ENCODE assay signal across 25 cellular contexts in the genomic region with DNA sequence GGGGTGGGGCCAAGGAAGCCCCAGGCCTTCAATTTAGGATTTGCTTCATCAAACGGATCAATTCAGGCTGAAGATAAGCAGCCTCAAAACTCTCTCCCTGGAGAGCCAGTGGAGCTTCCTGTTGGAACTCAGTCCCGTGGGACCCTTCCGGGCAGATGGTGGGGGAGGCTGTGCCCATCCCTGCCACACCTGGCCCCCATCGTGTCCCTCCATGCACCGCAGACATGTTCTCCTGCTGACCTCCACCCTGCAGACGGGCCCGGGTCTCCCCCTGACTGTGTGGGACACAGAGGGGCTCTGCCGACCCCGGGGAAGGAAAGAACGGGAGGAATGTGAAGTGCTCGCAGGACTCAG.
A peak's percentile ranks its signal among the peaks of the same experiment; 100 is the strongest.
DNase-seq lines count a peak whose midpoint lies in the region; ATAC-seq and TF ChIP-seq lines count a peak whose summit lies in the region.
"Had no signal": no experiment of that assay in that cellular context is flagged by ENCODE, and none has a peak within 500 bp of the region (broad histone marks: within the 10 kb centered on the region; RNA-seq: fewer than 3 reads in every experiment).

No MANE protein-coding gene starts in this region.

- H3K27me3 ChIP-seq in left ventricle myocardium inferior (ENCODE audit: low read depth): peaks cover 34% of the 10 kb centered on the region
- H3K27me3 ChIP-seq in spleen (replicated peaks in 1 of 7): peaks cover 0 to 12% (median 0%) of the 10 kb centered on the region in 7 donors
- no peaks in the 10 kb centered on the region for H3K27me3 ChIP-seq in CD4-positive, alpha-beta memory T cell (ENCODE audit: insufficient read depth, low read length)
- H3K27me3 ChIP-seq: SJSA1 had no signal

- TF ChIP-seq POLR2A in spleen (IDR thresholded peaks at IDR 0.05): no peak

- H3K4me3 Mint-ChIP-seq in CD4-positive, alpha-beta memory T cell: no peak overlapping the region
- H3K4me3 Mint-ChIP-seq in activated CD8-positive, alpha-beta T cell treated with anti-CD3 and anti-CD28 coated beads, Interleukin-2, amount 10 ng/mL, durations not matched to agents 7 days and 5 days: no peak overlapping the region
- H3K4me3 Mint-ChIP-seq: CD4-positive, alpha-beta T cell; GM23338; H9; HFFc6 had no signal

- no peaks in the 10 kb centered on the region for H3K9me3 ChIP-seq in left ventricle myocardium inferior (replicated peaks)
- H3K9me3 ChIP-seq in spleen: no peaks in the 10 kb centered on the region
- H3K9me3 ChIP-seq in CD4-positive, alpha-beta memory T cell (ENCODE audit: control insufficient read depth in 1 of 2, low read length in 2 of 2): no peaks in the 10 kb centered on the region
- H3K9me3 ChIP-seq: SJSA1 had no signal

- CTCF ChIA-PET in CD4-positive, alpha-beta memory T cell (lab: Charles Lee; ENCODE audit: partially characterized antibody): no interaction called here
- CTCF ChIA-PET in activated CD8-positive, alpha-beta T cell treated with anti-CD3 and anti-CD28 coated beads, Interleukin-2, amount 10 ng/mL, durations not matched to agents 7 days and 5 days (lab: Charles Lee): no interaction called here

- ATAC-seq in Right ventricle myocardium inferior: no peak
- ATAC-seq in activated CD8-positive, alpha-beta T cell treated with anti-CD3 and anti-CD28 coated beads, Interleukin-2, amount 10 ng/mL, durations not matched to agents 7 days and 5 days: no peak
- ATAC-seq: GM23338 had no signal

- peaks cover 0 to 4% (median 2%) of the 10 kb centered on the region in 4 donors for H3K4me1 Mint-ChIP-seq in CD4-positive, alpha-beta memory T cell
- H3K4me1 Mint-ChIP-seq in activated CD8-positive, alpha-beta T cell treated with anti-CD3 and anti-CD28 coated beads, Interleukin-2, amount 10 ng/mL, durations not matched to agents 7 days and 5 days (ENCODE audit: low read depth): no peaks in the 10 kb centered on the region

- peak; percentile 14 for DNase-seq in Right ventricle myocardium inferior (ENCODE audit: missing footprints)
- no peak for DNase-seq in left ventricle myocardium inferior
- peak; percentile 31 for DNase-seq in NCI-H2171 (lab: John Stamatoyannopoulos, UW)
- DNase-seq in islet precursor cell: peak; percentile 42
- DNase-seq in spleen: peak; percentile 70
- no peak for DNase-seq in CD4-positive, alpha-beta memory T cell
- no peak for DNase-seq in activated CD8-positive, alpha-beta T cell treated with anti-CD3 and anti-CD28 coated beads, Interleukin-2, amount 10 ng/mL, durations not matched to agents 7 days and 5 days
- DNase-seq in AG08395 (ENCODE audit: low spot score): no peak
- DNase-seq: CD4-positive, alpha-beta T cell; COR-L47; H9; Kasumi-1; NCI-H1105; NCI-H1436 treated with DMSO at 0.1 percent for 48 hours; NCI-H187 treated with DMSO at 0.1 percent for 48 hours; NCI-H2107; NCI-H2227 treated with DMSO at 0.1 percent for 48 hours; NCI-H526 treated with DMSO at 0.1 percent for 48 hours; Right ventricle myocardium superior had no signal

- peaks cover 0 to 3% of the 10 kb centered on the region in 2 donors for H3K27me3 Mint-ChIP-seq in CD4-positive, alpha-beta memory T cell
- no peaks in the 10 kb centered on the region for H3K27me3 Mint-ChIP-seq in activated CD8-positive, alpha-beta T cell treated with anti-CD3 and anti-CD28 coated beads, Interleukin-2, amount 10 ng/mL, durations not matched to agents 7 days and 5 days (ENCODE audit: low read depth)

- H3K9me3 Mint-ChIP-seq in CD4-positive, alpha-beta memory T cell: no peaks in the 10 kb centered on the region
- H3K9me3 Mint-ChIP-seq in activated CD8-positive, alpha-beta T cell treated with anti-CD3 and anti-CD28 coated beads, Interleukin-2, amount 10 ng/mL, durations not matched to agents 7 days and 5 days (ENCODE audit: insufficient read depth): no peaks in the 10 kb centered on the region
- H3K9me3 Mint-ChIP-seq: CD4-positive, alpha-beta T cell; GM23338; H9; HFFc6 had no signal

- H3K36me3 Mint-ChIP-seq in CD4-positive, alpha-beta memory T cell: no peaks in the 10 kb centered on the region
- no peaks in the 10 kb centered on the region for H3K36me3 Mint-ChIP-seq in activated CD8-positive, alpha-beta T cell treated with anti-CD3 and anti-CD28 coated beads, Interleukin-2, amount 10 ng/mL, durations not matched to agents 7 days and 5 days (ENCODE audit: low read depth)

- H3K36me3 ChIP-seq in left ventricle myocardium inferior (no peaks in the 10 kb centered on the region), spleen (no peaks in the 10 kb centered on the region)
- H3K36me3 ChIP-seq in CD4-positive, alpha-beta memory T cell (ENCODE audit: insufficient read depth, low read length): no peaks in the 10 kb centered on the region
- H3K36me3 ChIP-seq: SJSA1 had no signal

- H3K27ac Mint-ChIP-seq in CD4-positive, alpha-beta memory T cell: no peak overlapping the region
- H3K27ac Mint-ChIP-seq in activated CD8-positive, alpha-beta T cell treated with anti-CD3 and anti-CD28 coated beads, Interleukin-2, amount 10 ng/mL, durations not matched to agents 7 days and 5 days: no peak overlapping the region
- H3K27ac Mint-ChIP-seq: CD4-positive, alpha-beta T cell; GM23338; H9 had no signal

- 79 to 86% (median 84%) methylated on average over 11 of the region's 11 CpGs for WGBS in spleen, 5 donors

- TF ChIP-seq CTCF in left ventricle myocardium inferior (IDR thresholded peaks at IDR 0.05; ENCODE audit: borderline replicate concordance) (no peak), spleen (IDR thresholded peaks at IDR 0.05 in 8 of 11, conservative IDR thresholded peaks at IDR 0.05 in 3 of 11) (no peak)

- POLR2A ChIA-PET in CD4-positive, alpha-beta memory T cell (lab: Charles Lee; ENCODE audit: partially characterized antibody): no interaction called here
- POLR2A ChIA-PET in activated CD8-positive, alpha-beta T cell treated with anti-CD3 and anti-CD28 coated beads, Interleukin-2, amount 10 ng/mL, durations not matched to agents 7 days and 5 days (lab: Charles Lee): no interaction called here

- H3K27ac ChIP-seq in left ventricle myocardium inferior (replicated peaks): no peak overlapping the region
- H3K27ac ChIP-seq in spleen: no peak overlapping the region
- H3K27ac ChIP-seq in CD4-positive, alpha-beta memory T cell (ENCODE audit: low read depth, low read length): no peak overlapping the region
- H3K27ac ChIP-seq: 22Rv1, HL-60, PC-9, SJSA1 had no signal

- H3K4me1 ChIP-seq in left ventricle myocardium inferior (peaks cover 11% of the 10 kb centered on the region), spleen (peaks cover 0 to 16% (median 5%) of the 10 kb centered on the region in 6 donors)
- H3K4me1 ChIP-seq in CD4-positive, alpha-beta memory T cell (ENCODE audit: insufficient read depth, low read length): no peaks in the 10 kb centered on the region

- intact Hi-C loops in Right ventricle myocardium inferior (cut with DNase I) (no loop called here), left ventricle myocardium inferior (cut with micrococcal nuclease) (no loop called here), spleen (cut with DNase I; ENCODE audit: low total_unique reads) (no loop called here)
- intact Hi-C loops in CD4-positive, alpha-beta memory T cell (cut with micrococcal nuclease): no loop called here

- H3K4me3 ChIP-seq in left ventricle myocardium inferior (no peak overlapping the region), spleen (no peak overlapping the region)
- no peak overlapping the region for H3K4me3 ChIP-seq in CD4-positive, alpha-beta memory T cell (ENCODE audit: low read length in 2 of 2)
- H3K4me3 ChIP-seq: GM23338, PC-9, SJSA1 had no signal

Comparison
In these comparisons a context has a peak if more than half of its experiments do, and no peak if none do; other contexts are left out.
1. DNase-seq: peak in Right ventricle myocardium inferior (single experiment), NCI-H2171 (single experiment), islet precursor cell (single experiment) and spleen (single experiment); none in left ventricle myocardium inferior (single experiment), CD4-positive, alpha-beta memory T cell (0 of 5), activated CD8-positive, alpha-beta T cell treated with anti-CD3 and anti-CD28 coated beads, Interleukin-2, amount 10 ng/mL, durations not matched to agents 7 days and 5 days (single experiment) and AG08395 (single experiment).